ENCODE assay signal across 9 cellular contexts in the genomic region with DNA sequence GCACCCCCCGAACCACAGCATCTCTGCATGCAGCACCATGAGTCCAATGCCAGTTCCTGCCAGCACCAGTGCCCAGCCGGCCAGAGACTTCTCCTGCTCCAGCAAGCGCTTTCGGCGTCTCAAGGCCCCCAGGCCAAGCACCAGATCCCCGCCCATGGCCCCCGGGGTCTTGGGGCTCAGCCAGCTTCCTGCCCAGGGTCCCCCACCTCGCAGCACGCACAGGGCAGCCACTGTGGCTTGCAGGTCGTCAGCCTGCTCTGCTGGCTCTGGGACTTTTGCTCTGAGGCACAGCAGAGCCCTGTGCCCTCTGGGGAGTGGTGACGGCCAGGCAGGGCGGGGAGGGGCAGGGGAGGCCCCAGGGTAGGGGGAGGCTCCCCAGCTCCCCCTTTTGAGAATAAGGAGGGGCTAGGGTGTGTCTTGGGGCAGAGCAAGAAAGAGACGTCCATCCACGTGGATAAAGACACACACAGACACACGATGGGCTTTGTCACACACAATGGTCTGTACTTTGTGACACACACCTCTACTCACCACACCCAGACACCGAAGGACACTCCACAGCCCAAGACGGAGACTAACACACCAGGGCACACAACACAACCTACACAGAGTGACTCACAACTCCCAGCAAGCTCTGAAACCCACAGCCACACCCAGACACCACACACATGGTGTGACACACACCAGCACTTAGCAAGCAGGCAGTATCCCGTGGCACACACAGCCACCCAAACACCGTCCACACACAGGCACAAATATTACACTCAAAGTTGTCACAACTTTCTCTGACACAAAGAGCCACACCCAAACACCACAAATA. TPM values are rescaled to one million over a fixed set of nuclear protein-coding genes. Genes with fewer than 3 reads are reported as not detected.
A peak's percentile ranks its signal among the peaks of the same experiment; 100 is the strongest.
DNase-seq lines count a peak whose midpoint lies in the region; ATAC-seq and TF ChIP-seq lines count a peak whose summit lies in the region.
"Had no signal": no experiment of that assay in that cellular context is flagged by ENCODE, and none has a peak within 500 bp of the region (broad histone marks: within the 10 kb centered on the region; RNA-seq: fewer than 3 reads in every experiment).

Gene KCNN4, minus strand, starts transcription at position 268 of the 820 bp plus-strand sequence. Its CDS starts 112 bp downstream, at position 156.

- peak; percentile 59 for ATAC-seq in Panc1
- peak; percentile 78 for ATAC-seq in activated T-helper 17 cell treated with anti-CD3 and anti-CD28 coated beads, Interleukin-2, amount 50 U/mL, for 72 hours (replicated peaks)
- peak; percentile 85 for ATAC-seq in stimulated activated memory B cell treated with anti-CD40 and anti-IgM and Interleukin-4, amounts not matched to agents 10 μg/mL and 1 μg/mL and 100 μg/mL, for 72 hours
- ATAC-seq in HG03045 (IDR thresholded peaks at IDR 0.05; ENCODE audit: unreplicated experiment) = no peak

- H3K4me3 ChIP-seq in Panc1 (ENCODE audit: low read depth in 2 of 2, low read length in 2 of 2) (peak within 1 kb of the TSS; percentile 38 to 67), kidney epithelial cell (ENCODE audit: low read depth, low read length) (peak within 1 kb of the TSS; percentile 32)

- peaks cover 51% of the 10 kb centered on the region for H3K4me1 Mint-ChIP-seq in activated T-helper 17 cell treated with anti-CD3 and anti-CD28 coated beads, Interleukin-2, amount 50 U/mL, for 72 hours
- H3K4me1 Mint-ChIP-seq in stimulated activated memory B cell treated with anti-CD40 and anti-IgM and Interleukin-4, amounts not matched to agents 10 μg/mL and 1 μg/mL and 100 μg/mL, for 72 hours = peaks cover 88% of the 10 kb centered on the region

- in situ Hi-C loops in Panc1 (cut with HindIII; ENCODE audit: low pct_unique_long_range_greater_than_20kb, low sequenced_read_pairs) = no loop called here

- peak within 1 kb of the TSS; percentile 85 for H3K27ac Mint-ChIP-seq in activated T-helper 17 cell treated with anti-CD3 and anti-CD28 coated beads, Interleukin-2, amount 50 U/mL, for 72 hours
- peak within 1 kb of the TSS; percentile 93 for H3K27ac Mint-ChIP-seq in stimulated activated memory B cell treated with anti-CD40 and anti-IgM and Interleukin-4, amounts not matched to agents 10 μg/mL and 1 μg/mL and 100 μg/mL, for 72 hours

- no peaks in the 10 kb centered on the region for H3K9me3 ChIP-seq in Panc1 (ENCODE audit: control insufficient read depth, insufficient read depth, low read depth, low read length)
- H3K9me3 ChIP-seq: heart left ventricle had no signal

- H3K36me3 ChIP-seq in Panc1 (ENCODE audit: control insufficient read depth, insufficient read depth, low read length) = no peaks in the 10 kb centered on the region; the same call in 1 of the 2 replicates
- no peaks in the 10 kb centered on the region for H3K36me3 ChIP-seq in kidney epithelial cell (ENCODE audit: control insufficient read depth, insufficient read depth, low read length)
- H3K36me3 ChIP-seq: heart left ventricle had no signal

- H3K9me3 Mint-ChIP-seq in activated T-helper 17 cell treated with anti-CD3 and anti-CD28 coated beads, Interleukin-2, amount 50 U/mL, for 72 hours = no peaks in the 10 kb centered on the region
- H3K9me3 Mint-ChIP-seq in stimulated activated memory B cell treated with anti-CD40 and anti-IgM and Interleukin-4, amounts not matched to agents 10 μg/mL and 1 μg/mL and 100 μg/mL, for 72 hours = peaks cover 3% of the 10 kb centered on the region

- POLR2A ChIA-PET in Panc1 (lab: Charles Lee) = interaction anchor here (0.7 kb wide), 1 partner anchor 431 kb away, joined by 3 read pairs; no protein-coding TSS in a partner anchor

- BruUV-seq in Panc1 (replicated peaks; lab: Mats Ljungman, UMichigan) = no TSS peak

- peaks cover 64% of the 10 kb centered on the region for H3K4me1 ChIP-seq in Panc1 (ENCODE audit: control insufficient read depth, insufficient read depth, low read length)

- TF ChIP-seq CTCF in Panc1 (IDR thresholded peaks at IDR 0.05) (no peak), kidney epithelial cell (IDR thresholded peaks at IDR 0.05; ENCODE audit: insufficient read depth, low read length, poor library complexity, severe bottlenecking) (no peak)

- no peaks in the 10 kb centered on the region for H3K27me3 Mint-ChIP-seq in activated T-helper 17 cell treated with anti-CD3 and anti-CD28 coated beads, Interleukin-2, amount 50 U/mL, for 72 hours
- H3K27me3 Mint-ChIP-seq in stimulated activated memory B cell treated with anti-CD40 and anti-IgM and Interleukin-4, amounts not matched to agents 10 μg/mL and 1 μg/mL and 100 μg/mL, for 72 hours = no peaks in the 10 kb centered on the region

- H3K36me3 Mint-ChIP-seq in activated T-helper 17 cell treated with anti-CD3 and anti-CD28 coated beads, Interleukin-2, amount 50 U/mL, for 72 hours (ENCODE audit: low read depth) = peaks cover 76% of the 10 kb centered on the region
- H3K36me3 Mint-ChIP-seq in stimulated activated memory B cell treated with anti-CD40 and anti-IgM and Interleukin-4, amounts not matched to agents 10 μg/mL and 1 μg/mL and 100 μg/mL, for 72 hours = peaks cover 22% of the 10 kb centered on the region

- H3K27ac ChIP-seq in Panc1 (ENCODE audit: low read length) = peak within 1 kb of the TSS; percentile 98

- DNase-seq in NCI-H2171 treated with DMSO at 0.1 percent for 48 hours (lab: John Stamatoyannopoulos, UW) (peak; percentile 36), NCI-H2171 (lab: John Stamatoyannopoulos, UW) (no peak), Panc1 (ENCODE audit: low read depth, low spot score) (no peak), kidney epithelial cell (ENCODE audit: low read depth) (no peak), NCI-H2227 treated with DMSO at 0.1 percent for 48 hours (lab: John Stamatoyannopoulos, UW) (no peak)
- DNase-seq: heart left ventricle had no signal

- CTCF ChIA-PET in Panc1 (lab: Charles Lee) = interaction anchor here (0.5 to 1.3 kb wide), 2 partner anchors 15 to 478 kb away, joined by 3 to 4 read pairs; no protein-coding TSS in a partner anchor

- H3K27me3 ChIP-seq in Panc1 (ENCODE audit: control insufficient read depth, insufficient read depth, low read length) = no peaks in the 10 kb centered on the region
- H3K27me3 ChIP-seq in kidney epithelial cell (ENCODE audit: control insufficient read depth, insufficient read depth, low read length) = no peaks in the 10 kb centered on the region

- intact Hi-C loops in Panc1 (cut with micrococcal nuclease; ENCODE audit: unreplicated experiment) = no loop called here

- H3K4me3 Mint-ChIP-seq in activated T-helper 17 cell treated with anti-CD3 and anti-CD28 coated beads, Interleukin-2, amount 50 U/mL, for 72 hours = peak within 1 kb of the TSS; percentile 86
- peak within 1 kb of the TSS; percentile 82 for H3K4me3 Mint-ChIP-seq in stimulated activated memory B cell treated with anti-CD40 and anti-IgM and Interleukin-4, amounts not matched to agents 10 μg/mL and 1 μg/mL and 100 μg/mL, for 72 hours

RNA-seq across cellular contexts. Expression of gene KCNN4, which starts in this region (rescaled TPM):
- total RNA-seq in Panc1 (2021; ENCODE audit: unreplicated experiment) (29.7 TPM), kidney epithelial cell (8.8 and 10.8 TPM in 2 replicates)
- polyA plus RNA-seq in Panc1 (2012; ENCODE audit: insufficient read length) = 50.8 TPM
- 100 to 1,000 TPM; 116 to 385 TPM for total RNA-seq in activated T-helper 17 cell treated with anti-CD3 and anti-CD28 coated beads, Interleukin-2, amount 50 U/mL, for 72 hours
